In genomic region chr5:37971483-37972024, GRCh38 we compare ENCODE assay signal across 1 cellular context.
TF ChIP-seq lines count a peak whose summit lies in the region.

No MANE protein-coding gene starts in this region.

TF ChIP-seq in SK-N-SH treated with all-trans-retinoic acid at 6 μM for 48 hours, 23 proteins besides CTCF, POLR2A, EP300 and RAD21 (continued from another document):
- TF ChIP-seq BACH2 (CRISPR knock-in tag; IDR thresholded peaks at IDR 0.05; ENCODE audit: borderline replicate concordance) (no peak), OSR1 (CRISPR knock-in tag; IDR thresholded peaks at IDR 0.05) (no peak), ISL1 (CRISPR knock-in tag; IDR thresholded peaks at IDR 0.05) (no peak), CREB5 (CRISPR knock-in tag; IDR thresholded peaks at IDR 0.05; ENCODE audit: low read depth) (no peak), ZFP30 (CRISPR knock-in tag; IDR thresholded peaks at IDR 0.05) (no peak), PATZ1 (CRISPR knock-in tag; IDR thresholded peaks at IDR 0.05; ENCODE audit: borderline replicate concordance) (no peak), TCF4 (CRISPR knock-in tag; IDR thresholded peaks at IDR 0.05; ENCODE audit: borderline replicate concordance) (no peak), ZC3H10 (CRISPR knock-in tag; IDR thresholded peaks at IDR 0.05) (no peak), PPARA (CRISPR knock-in tag; IDR thresholded peaks at IDR 0.05; ENCODE audit: borderline replicate concordance) (no peak)
